ENCODE assay signal across 15 cellular contexts in genomic region chr17:61209099-61209439, GRCh38.
DNase-seq lines count a peak whose midpoint lies in the region; ATAC-seq, FAIRE-seq and TF ChIP-seq lines count a peak whose summit lies in the region.
"Had no signal": no experiment of that assay in that cellular context is flagged by ENCODE, and none has a peak within 500 bp of the region (broad histone marks: within the 10 kb centered on the region; RNA-seq: fewer than 3 reads in every experiment).

No MANE protein-coding gene starts in this region.

- H3K4me2 ChIP-seq in skeletal muscle satellite cell (ENCODE audit: low read length) = peak overlapping the region; percentile 67

- no peak for DNase-seq in dorsolateral prefrontal cortex
- no peak for DNase-seq in lower lobe of right lung
- DNase-seq in DMS 273 (lab: John Stamatoyannopoulos, UW; ENCODE audit: unreplicated experiment) = no peak
- DNase-seq in activated CD4-positive, CD25-positive, alpha-beta regulatory T cell treated with anti-CD3 and anti-CD28 coated beads, Interleukin-2, amount 50 U/mL, for 72 hours = no peak
- no peak for DNase-seq in H54 (ENCODE audit: insufficient read length, low spot score)
- no peak for DNase-seq in activated naive CD4-positive, alpha-beta T cell treated with anti-CD3 and anti-CD28 coated beads for 36 hours
- DNase-seq: activated naive CD8-positive, alpha-beta T cell treated with anti-CD3 and anti-CD28 coated beads for 36 hours; colonic mucosa; stimulated activated CD4-positive, alpha-beta T cell treated with anti-CD3 and anti-CD28 coated beads, Interleukin-4, amount 100 ng/mL, for 1 hour had no signal

- intact Hi-C loops in dorsolateral prefrontal cortex (cut with DNase I) = loop anchor here in 1 of 2 donors (10.0 kb wide), 1 partner anchor 106 kb away; no protein-coding TSS in a partner anchor
- intact Hi-C loops in lower lobe of right lung (cut with DNase I) = no loop called here
- intact Hi-C loops in activated naive CD4-positive, alpha-beta T cell treated with anti-CD3 and anti-CD28 coated beads for 36 hours (cut with micrococcal nuclease) = no loop called here

- no peaks in the 10 kb centered on the region for H3K9me3 Mint-ChIP-seq in activated naive CD4-positive, alpha-beta T cell treated with anti-CD3 and anti-CD28 coated beads for 36 hours
- H3K9me3 Mint-ChIP-seq: activated naive CD8-positive, alpha-beta T cell treated with anti-CD3 and anti-CD28 coated beads for 36 hours had no signal

- no peak overlapping the region for H3K27ac ChIP-seq in ACC112 (ENCODE audit: low read depth, low read length)
- H3K27ac ChIP-seq in dorsolateral prefrontal cortex = peak overlapping the region in 56 of 59 donors; percentile 1 to 85 (median 59)
- peak overlapping the region; percentile 78 for H3K27ac ChIP-seq in lower lobe of right lung
- H3K27ac ChIP-seq: SK-N-MC had no signal

- ATAC-seq in lower lobe of right lung = peak in 1 of 2 donors; percentile 23

- H3K4me3 ChIP-seq in ACC112 (ENCODE audit: low read depth, low read length) (0 out of 2 replicates have a peak overlapping the region, but pooled peaks have one; percentile 65), dorsolateral prefrontal cortex (peak overlapping the region in 49 of 59 donors; percentile 3 to 53 (median 24)), lower lobe of right lung (no peak overlapping the region), skeletal muscle satellite cell (ENCODE audit: low read length) (no peak overlapping the region)
- H3K4me3 ChIP-seq: colonic mucosa, SK-N-MC had no signal

- no peak overlapping the region for H3K9ac ChIP-seq in skeletal muscle satellite cell (ENCODE audit: low read depth, low read length)

- H3K79me2 ChIP-seq in ACC112 (ENCODE audit: control insufficient read depth, insufficient read depth, low read length, unreplicated experiment) = no peaks in the 10 kb centered on the region

- no peak overlapping the region for H3K4me3 Mint-ChIP-seq in activated naive CD4-positive, alpha-beta T cell treated with anti-CD3 and anti-CD28 coated beads for 36 hours
- H3K4me3 Mint-ChIP-seq: activated naive CD8-positive, alpha-beta T cell treated with anti-CD3 and anti-CD28 coated beads for 36 hours had no signal

- H3K27me3 ChIP-seq in ACC112 (ENCODE audit: insufficient read depth, low read length) (no peaks in the 10 kb centered on the region), dorsolateral prefrontal cortex (no peaks in the 10 kb centered on the region), lower lobe of right lung (ENCODE audit: low read depth) (no peaks in the 10 kb centered on the region), skeletal muscle satellite cell (ENCODE audit: control insufficient read depth, insufficient read depth, low read length) (no peaks in the 10 kb centered on the region)
- H3K27me3 ChIP-seq: colonic mucosa had no signal

- H3K27me3 Mint-ChIP-seq in activated naive CD4-positive, alpha-beta T cell treated with anti-CD3 and anti-CD28 coated beads for 36 hours (ENCODE audit: low read depth) = no peaks in the 10 kb centered on the region
- H3K27me3 Mint-ChIP-seq: activated naive CD8-positive, alpha-beta T cell treated with anti-CD3 and anti-CD28 coated beads for 36 hours had no signal

- TF ChIP-seq CTCF in dorsolateral prefrontal cortex (IDR thresholded peaks at IDR 0.05 in 54 of 56, conservative IDR thresholded peaks at IDR 0.05 in 2 of 56; ENCODE audit: low read depth in 1 of 56, partially characterized antibody in 56 of 56) (peak in 2 of 56 donors; percentile 6 to 12), lower lobe of right lung (IDR thresholded peaks at IDR 0.05) (no peak)

- TF ChIP-seq POLR2A in H54 (IDR thresholded peaks at IDR 0.05; ENCODE audit: low read depth, low read length) = no peak

- FAIRE-seq in H54 (lab: Jason Lieb, UNC) = no peak
- FAIRE-seq: D721Med, GM18507, HepG2 had no signal

- H3K4me1 Mint-ChIP-seq in activated naive CD4-positive, alpha-beta T cell treated with anti-CD3 and anti-CD28 coated beads for 36 hours (ENCODE audit: low read depth) = no peaks in the 10 kb centered on the region
- H3K4me1 Mint-ChIP-seq: activated naive CD8-positive, alpha-beta T cell treated with anti-CD3 and anti-CD28 coated beads for 36 hours had no signal

- no peak overlapping the region for H3K27ac Mint-ChIP-seq in activated naive CD4-positive, alpha-beta T cell treated with anti-CD3 and anti-CD28 coated beads for 36 hours
- H3K27ac Mint-ChIP-seq: activated naive CD8-positive, alpha-beta T cell treated with anti-CD3 and anti-CD28 coated beads for 36 hours had no signal

- H3K36me3 ChIP-seq in ACC112 (ENCODE audit: insufficient read depth, low read length) (no peaks in the 10 kb centered on the region), lower lobe of right lung (no peaks in the 10 kb centered on the region), skeletal muscle satellite cell (ENCODE audit: insufficient read depth, low read length) (no peaks in the 10 kb centered on the region)
- H3K36me3 ChIP-seq: colonic mucosa had no signal

- CTCF ChIA-PET in activated naive CD4-positive, alpha-beta T cell treated with anti-CD3 and anti-CD28 coated beads for 36 hours (lab: Charles Lee) = no interaction called here

- H3K36me3 Mint-ChIP-seq in activated naive CD4-positive, alpha-beta T cell treated with anti-CD3 and anti-CD28 coated beads for 36 hours (ENCODE audit: low read depth) = no peaks in the 10 kb centered on the region
- H3K36me3 Mint-ChIP-seq: activated naive CD8-positive, alpha-beta T cell treated with anti-CD3 and anti-CD28 coated beads for 36 hours had no signal

- no peaks in the 10 kb centered on the region for H3K9me3 ChIP-seq in lower lobe of right lung
- no peaks in the 10 kb centered on the region for H3K9me3 ChIP-seq in skeletal muscle satellite cell (replicated peaks; ENCODE audit: low read length)
- H3K9me3 ChIP-seq: colonic mucosa had no signal

- peaks cover 20% of the 10 kb centered on the region for H3K4me1 ChIP-seq in ACC112 (ENCODE audit: control insufficient read depth, insufficient read depth, low read length, unreplicated experiment)
- peaks cover 40% of the 10 kb centered on the region for H3K4me1 ChIP-seq in lower lobe of right lung
- peaks cover 21% of the 10 kb centered on the region for H3K4me1 ChIP-seq in skeletal muscle satellite cell (ENCODE audit: control insufficient read depth, insufficient read depth, low read length)
- H3K4me1 ChIP-seq: colonic mucosa had no signal

- H2AFZ ChIP-seq in ACC112 (ENCODE audit: low read length, unreplicated experiment) = peak overlapping the region; percentile 99

Comparison
In these comparisons a context has a peak if more than half of its experiments do, and no peak if none do; other contexts are left out.
1. H3K4me3 ChIP-seq: peak in ACC112 (single experiment) and dorsolateral prefrontal cortex (49 of 59); none in lower lobe of right lung (single experiment) and skeletal muscle satellite cell (single experiment).